ENCODE assay signal across 1 cellular context in genomic region chr17:80270836-80271235, GRCh38.
A peak's percentile ranks its signal among the peaks of the same experiment; 100 is the strongest.
TF ChIP-seq lines count a peak whose summit lies in the region.

No MANE protein-coding gene starts in this region.

TF ChIP-seq in GM12878, 131 proteins besides CTCF, POLR2A, EP300 and RAD21:
- TF ChIP-seq E2F4 (IDR thresholded peaks at IDR 0.05; ENCODE audit: low read depth, low read length) (no peak), WRNIP1 (IDR thresholded peaks at IDR 0.05; ENCODE audit: borderline replicate concordance, low read depth, low read length) (no peak), IRF4 (IDR thresholded peaks at IDR 0.05; ENCODE audit: low read depth, low read length) (no peak), FOS (IDR thresholded peaks at IDR 0.05; ENCODE audit: borderline replicate concordance, extremely low read depth, insufficient read length) (peak; percentile 4), SREBF1 (IDR thresholded peaks at IDR 0.05; ENCODE audit: low read length) (no peak), PKNOX1 (IDR thresholded peaks at IDR 0.05) (peak; percentile 90), IRF3 (IDR thresholded peaks at IDR 0.05) (no peak), TBL1XR1 (IDR thresholded peaks at IDR 0.05; ENCODE audit: low read depth, low read length) (no peak), PBX3 (IDR thresholded peaks at IDR 0.05; ENCODE audit: insufficient replicate concordance, low read depth, low read length) (peak; percentile 80), PAX5 (IDR thresholded peaks at IDR 0.05; ENCODE audit: borderline replicate concordance, low read depth, low read length) (no peak), SP1 (IDR thresholded peaks at IDR 0.05; ENCODE audit: low read depth, low read length) (peak; percentile 64)
